Comparison of ENCODE assay signal across 8 cellular contexts in genomic region chr2:96116879-96117533, GRCh38.
DNase-seq lines count a peak whose midpoint lies in the region; ATAC-seq and TF ChIP-seq lines count a peak whose summit lies in the region.

No MANE protein-coding gene starts in this region.

- TF ChIP-seq CTCF in VCaP (conservative IDR thresholded peaks at IDR 0.05) (peak; percentile 94), cardiac fibroblast (IDR thresholded peaks at IDR 0.05; ENCODE audit: low read depth, low read length) (peak; percentile 35)

- peak overlapping the region; percentile 49; the same call in 1 of the 2 replicates for H3K27ac ChIP-seq in VCaP

- peak overlapping the region; percentile 14 to 15 for H3K4me3 ChIP-seq in cardiac fibroblast (replicated peaks in 1 of 2; ENCODE audit: low read depth in 2 of 2, low read length in 2 of 2)

- peak; percentile 62 for ATAC-seq in GM21360 (IDR thresholded peaks at IDR 0.05; ENCODE audit: unreplicated experiment)

- peak; percentile 50 for DNase-seq in EH (ENCODE audit: low read depth)
- DNase-seq in HuH-7 (ENCODE audit: low spot score): peak; percentile 94
- peak; percentile 17 to 40 for DNase-seq in cardiac fibroblast (ENCODE audit: low read depth in 2 of 2)
- peak; percentile 84 for DNase-seq in left kidney (ENCODE audit: low read depth, low spot score)
- DNase-seq in stimulated activated CD4-positive, alpha-beta T cell treated with anti-CD3 and anti-CD28 coated beads, Interleukin-4, amount 100 ng/mL, for 24 hours: peak; percentile 58
- DNase-seq in NCI-H1105 (lab: John Stamatoyannopoulos, UW): no peak
